ENCODE assay signal across 8 cellular contexts in the genomic region with DNA sequence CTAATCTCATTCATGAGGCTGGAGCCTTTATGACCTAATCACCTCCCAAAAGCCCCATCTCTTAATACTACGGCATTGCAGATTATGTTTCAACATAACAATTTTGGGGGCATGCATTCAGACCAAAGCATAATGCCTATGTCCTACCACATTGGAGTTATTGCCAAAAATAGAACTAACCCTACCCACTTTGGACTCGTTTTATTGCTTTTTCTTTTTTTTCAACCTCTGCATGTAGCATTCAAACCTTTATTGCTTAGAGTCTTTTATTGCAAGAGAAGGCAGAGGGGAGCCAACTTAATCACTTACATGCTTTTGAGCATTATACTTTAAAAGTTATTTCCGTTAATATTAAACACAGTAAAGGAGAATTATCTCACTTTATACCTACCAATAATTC.
"Had no signal": no experiment of that assay in that cellular context is flagged by ENCODE, and none has a peak within 500 bp of the region (broad histone marks: within the 10 kb centered on the region; RNA-seq: fewer than 3 reads in every experiment).

No MANE protein-coding gene starts in this region.

- H3K4me3 ChIP-seq: GM23248, GM23338, HAP-1 had no signal

- H3K36me3 ChIP-seq: HAP-1 had no signal

- ATAC-seq: GM23338, HCT116 had no signal

- DNase-seq: GM23248, GOT3, H7, H9, HFFc6 had no signal

- H3K9me3 ChIP-seq: HAP-1 had no signal

- H3K27ac ChIP-seq: GM23248 had no signal
